8 cellular contexts compared by ENCODE assay signal in genomic region chr2:237723613-237724012, GRCh38.
DNase-seq lines count a peak whose midpoint lies in the region; ATAC-seq and TF ChIP-seq lines count a peak whose summit lies in the region.

No MANE protein-coding gene starts in this region.

- H3K36me3 Mint-ChIP-seq in type B pancreatic cell, result peaks cover 8% of the 10 kb centered on the region

- H3K27me3 Mint-ChIP-seq in type B pancreatic cell, result no peaks in the 10 kb centered on the region

- no peak for TF ChIP-seq RAD21 in HCT116 (IDR thresholded peaks at IDR 0.05; ENCODE audit: low read depth)

- TF ChIP-seq CTCF in HCT116 (IDR thresholded peaks at IDR 0.05 in 2 of 3, conservative IDR thresholded peaks at IDR 0.05 in 1 of 3; ENCODE audit: borderline replicate concordance in 1 of 3, insufficient read depth in 1 of 3, low read depth in 2 of 3, low read length in 2 of 3), result no peak
- TF ChIP-seq CTCF in Panc1 (IDR thresholded peaks at IDR 0.05), result no peak
- peak; percentile 30 for TF ChIP-seq CTCF in fibroblast of villous mesenchyme (IDR thresholded peaks at IDR 0.05; ENCODE audit: insufficient read depth, low read depth, low read length)
- TF ChIP-seq CTCF in type B pancreatic cell (conservative IDR thresholded peaks at IDR 0.05), result no peak

- H3K9me3 ChIP-seq in HCT116 (ENCODE audit: control insufficient read depth in 1 of 2, insufficient read depth in 1 of 2, low read depth in 1 of 2, low read length in 2 of 2) (no peaks in the 10 kb centered on the region), Panc1 (ENCODE audit: control insufficient read depth, insufficient read depth, low read depth, low read length) (no peaks in the 10 kb centered on the region)

- peak overlapping the region; percentile 26 for H3K4me3 Mint-ChIP-seq in type B pancreatic cell

- H3K9me3 Mint-ChIP-seq in type B pancreatic cell, result no peaks in the 10 kb centered on the region

- peaks cover 48% of the 10 kb centered on the region for H3K4me1 Mint-ChIP-seq in type B pancreatic cell (ENCODE audit: unreplicated experiment)

- peaks cover 80% of the 10 kb centered on the region for H3K79me2 ChIP-seq in HCT116 (ENCODE audit: insufficient read depth, low read length)

- BruUV-seq in HCT116 (replicated peaks; lab: Mats Ljungman, UMichigan) (no TSS peak), Panc1 (replicated peaks; lab: Mats Ljungman, UMichigan) (no TSS peak)

- POLR2A ChIA-PET in HCT116 (lab: Charles Lee), result no interaction called here
- POLR2A ChIA-PET in Panc1 (lab: Charles Lee), result interaction anchor here (0.7 kb wide), 1 partner anchor 26 kb away, joined by 3 read pairs; no protein-coding TSS in a partner anchor

- in situ Hi-C loops in Panc1 (cut with HindIII; ENCODE audit: low pct_unique_long_range_greater_than_20kb, low sequenced_read_pairs), result no loop called here

- H3K4me3 ChIP-seq in HCT116 (replicated peaks in 1 of 2; ENCODE audit: low read depth in 1 of 2, low read length in 2 of 2) (no peak overlapping the region), Panc1 (ENCODE audit: low read depth in 2 of 2, low read length in 2 of 2) (no peak overlapping the region), fibroblast of villous mesenchyme (ENCODE audit: low read depth, low read length) (no peak overlapping the region)

- H3K27ac ChIP-seq in HCT116 (ENCODE audit: low read depth, low read length) (no peak overlapping the region), Panc1 (ENCODE audit: low read length) (0 out of 2 replicates have a peak overlapping the region, but pooled peaks have one; percentile 18)

- H4K20me1 ChIP-seq in HCT116 (ENCODE audit: insufficient read depth), result peaks cover 11% of the 10 kb centered on the region; the same call in 1 of the 2 replicates

- H3K4me1 ChIP-seq in HCT116 (ENCODE audit: control insufficient read depth in 1 of 2, insufficient read depth in 2 of 2, low read length in 2 of 2) (peaks cover 6 to 35% of the 10 kb centered on the region in 2 experiments; a peak in 3 of 4 replicates), Panc1 (ENCODE audit: control insufficient read depth, insufficient read depth, low read length) (peaks cover 32% of the 10 kb centered on the region)

- peak overlapping the region; percentile 86 for H3K27ac Mint-ChIP-seq in type B pancreatic cell

- intact Hi-C loops in HCT116 (cut with micrococcal nuclease) (no loop called here), Panc1 (cut with micrococcal nuclease; ENCODE audit: unreplicated experiment) (no loop called here)

- peak overlapping the region; percentile 27; the same call in 1 of the 2 replicates for H3K4me2 ChIP-seq in HCT116 (ENCODE audit: low read length)

- DNase-seq in ELR (ENCODE audit: low read depth) (peak; percentile 60), HCT116 (ENCODE audit: low read depth, low spot score) (no peak), Panc1 (ENCODE audit: low read depth, low spot score) (no peak), fibroblast of villous mesenchyme (ENCODE audit: low read depth) (peak; percentile 90), type B pancreatic cell (ENCODE audit: extremely low spot score, unreplicated experiment) (no peak), NK-92 (lab: John Stamatoyannopoulos, UW; ENCODE audit: unreplicated experiment) (no peak), cortex of kidney (lab: John Stamatoyannopoulos, UW) (no peak)
- no peak for DNase-seq in activated CD4-positive, CD25-positive, alpha-beta regulatory T cell (lab: John Stamatoyannopoulos, UW)

- H2AFZ ChIP-seq in HCT116 (ENCODE audit: low read depth, low read length, poor library complexity, severe bottlenecking), result no peak overlapping the region

- no peak overlapping the region for H3K9ac ChIP-seq in HCT116 (ENCODE audit: low read length)

- RAD21 ChIA-PET in HCT116 (lab: Charles Lee; ENCODE audit: low non-redundant PET in 1 of 2, low total read pairs in 2 of 2, uncharacterized antibody in 2 of 2, unreplicated experiment in 2 of 2), result no interaction called here

- H3K9me2 ChIP-seq in HCT116 (ENCODE audit: insufficient read depth), result no peaks in the 10 kb centered on the region

- ATAC-seq in HCT116 (peak; percentile 95), Panc1 (peak; percentile 80)

- H3K27me3 ChIP-seq in HCT116 (ENCODE audit: insufficient read depth, low read length) (no peaks in the 10 kb centered on the region), Panc1 (ENCODE audit: control insufficient read depth, insufficient read depth, low read length) (no peaks in the 10 kb centered on the region)

- H3K36me3 ChIP-seq in HCT116 (ENCODE audit: control insufficient read depth in 1 of 2, insufficient read depth in 2 of 2, low read length in 2 of 2) (peaks cover 0 to 3% of the 10 kb centered on the region in 2 experiments; a peak in 1 of 4 replicates), Panc1 (ENCODE audit: control insufficient read depth, insufficient read depth, low read length) (no peaks in the 10 kb centered on the region; the same call in 1 of the 2 replicates)

- CTCF ChIA-PET in HCT116 (lab: Charles Lee), result no interaction called here
- CTCF ChIA-PET in Panc1 (lab: Charles Lee), result no interaction called here

- no peak for TF ChIP-seq POLR2A in HCT116 (IDR thresholded peaks at IDR 0.05; ENCODE audit: borderline replicate concordance, extremely low read depth, insufficient read depth, insufficient read length)

TF ChIP-seq in HCT116, 20 proteins besides CTCF, POLR2A, EP300 and RAD21:
- TF ChIP-seq ZBTB33 (IDR thresholded peaks at IDR 0.05; ENCODE audit: extremely low read depth, insufficient replicate concordance, low read length) (no peak), YY1 (IDR thresholded peaks at IDR 0.05; ENCODE audit: extremely low read depth, insufficient replicate concordance, low read depth, low read length) (no peak), EGR1 (IDR thresholded peaks at IDR 0.05; ENCODE audit: low read depth) (no peak), JUND (IDR thresholded peaks at IDR 0.05) (no peak), MAX (IDR thresholded peaks at IDR 0.05) (no peak), SP1 (IDR thresholded peaks at IDR 0.05; ENCODE audit: low read depth) (no peak), FOSL1 (IDR thresholded peaks at IDR 0.05; ENCODE audit: low read depth) (no peak), POLR2AphosphoS5 (IDR thresholded peaks at IDR 0.05; ENCODE audit: low read depth, low read length) (no peak), ELF1 (IDR thresholded peaks at IDR 0.05; ENCODE audit: borderline replicate concordance, low read depth) (no peak), ZFX (IDR thresholded peaks at IDR 0.05) (no peak), CEBPB (IDR thresholded peaks at IDR 0.05; ENCODE audit: low read depth) (no peak), SRF (IDR thresholded peaks at IDR 0.05; ENCODE audit: low read depth) (no peak), REST (IDR thresholded peaks at IDR 0.05; ENCODE audit: low read depth) (no peak), TCF7L2 (IDR thresholded peaks at IDR 0.05; ENCODE audit: borderline replicate concordance, extremely low read depth, insufficient read depth, insufficient read length) (no peak), SIN3A (IDR thresholded peaks at IDR 0.05; ENCODE audit: low read depth) (no peak), EZH2phosphoT487 (IDR thresholded peaks at IDR 0.05; ENCODE audit: borderline replicate concordance) (no peak), ZNF274 (IDR thresholded peaks at IDR 0.05; ENCODE audit: low read depth, low read length) (no peak)
TF ChIP-seq in HCT116: peak in this region for 0.

Comparison
In these comparisons a context has a peak if more than half of its experiments do, and no peak if none do; other contexts are left out.
1. DNase-seq: peak in ELR (single experiment) and fibroblast of villous mesenchyme (single experiment); none in HCT116 (single experiment), Panc1 (single experiment), type B pancreatic cell (single experiment), activated CD4-positive, CD25-positive, alpha-beta regulatory T cell (0 of 4), NK-92 (single experiment) and cortex of kidney (single experiment).